In genomic region chr12:57027011-57027804, GRCh38 we compare ENCODE assay signal across 1 cellular context.
TF ChIP-seq lines count a peak whose summit lies in the region.

No MANE protein-coding gene starts in this region.

TF ChIP-seq in H1, 55 proteins besides CTCF, POLR2A, EP300 and RAD21:
- TF ChIP-seq KDM4A (IDR thresholded peaks at IDR 0.05; ENCODE audit: low read depth, low read length, severe bottlenecking) (no peak), JUND (IDR thresholded peaks at IDR 0.05; ENCODE audit: low read length) (no peak), EZH2 (IDR thresholded peaks at IDR 0.05; ENCODE audit: low read depth, low read length, severe bottlenecking) (no peak), EGR1 (IDR thresholded peaks at IDR 0.05; ENCODE audit: borderline replicate concordance, low read depth, low read length) (no peak), CBX5 (IDR thresholded peaks at IDR 0.05; ENCODE audit: low read depth, low read length) (no peak), NRF1 (IDR thresholded peaks at IDR 0.05; ENCODE audit: low read depth, low read length) (no peak), TAF1 (IDR thresholded peaks at IDR 0.05; ENCODE audit: low read depth, low read length) (no peak), SP1 (IDR thresholded peaks at IDR 0.05; ENCODE audit: low read depth, low read length) (no peak), SRF (IDR thresholded peaks at IDR 0.05; ENCODE audit: low read depth, low read length) (no peak)
